In genomic region chr20:51525241-51526104, GRCh38 we compare ENCODE assay signal across 9 cellular contexts. TPM values are rescaled to one million over a fixed set of nuclear protein-coding genes. Genes with fewer than 3 reads are reported as not detected.
A peak's percentile ranks its signal among the peaks of the same experiment; 100 is the strongest.
DNase-seq lines count a peak whose midpoint lies in the region; ATAC-seq and TF ChIP-seq lines count a peak whose summit lies in the region.
"Had no signal": no experiment of that assay in that cellular context is flagged by ENCODE, and none has a peak within 500 bp of the region (broad histone marks: within the 10 kb centered on the region; RNA-seq: fewer than 3 reads in every experiment).

No MANE protein-coding gene starts in this region.

- DNase-seq in GDM1 (lab: John Stamatoyannopoulos, UW) (peak; percentile 89), NB4 (ENCODE audit: low read depth) (peak; percentile 87), ascending aorta (ENCODE audit: low spot score in 2 of 2) (no peak), WERI-Rb-1 (no peak), NCI-H187 treated with DMSO at 0.1 percent for 48 hours (lab: John Stamatoyannopoulos, UW) (no peak)
- DNase-seq in activated naive CD4-positive, alpha-beta T cell treated with anti-CD3 and anti-CD28 coated beads for 36 hours = peak; percentile 70
- DNase-seq in naive thymus-derived CD4-positive, alpha-beta T cell = peak in 2 of 9 donors; percentile 29 to 49

- peak; percentile 71 for ATAC-seq in naive thymus-derived CD4-positive, alpha-beta T cell
- ATAC-seq in HG03378 (IDR thresholded peaks at IDR 0.05; ENCODE audit: unreplicated experiment) = no peak

- peak overlapping the region; percentile 75 for H3K4me3 Mint-ChIP-seq in activated naive CD4-positive, alpha-beta T cell treated with anti-CD3 and anti-CD28 coated beads for 36 hours
- peak overlapping the region; percentile 70 to 86 (median 79) for H3K4me3 Mint-ChIP-seq in naive thymus-derived CD4-positive, alpha-beta T cell

- peaks cover 23% of the 10 kb centered on the region for H3K36me3 Mint-ChIP-seq in activated naive CD4-positive, alpha-beta T cell treated with anti-CD3 and anti-CD28 coated beads for 36 hours (ENCODE audit: low read depth)
- H3K36me3 Mint-ChIP-seq in naive thymus-derived CD4-positive, alpha-beta T cell = peaks cover 11 to 28% (median 16%) of the 10 kb centered on the region in 5 donors

- peak overlapping the region; percentile 46 for H3K27ac ChIP-seq in naive thymus-derived CD4-positive, alpha-beta T cell (ENCODE audit: low read depth, low read length)
- H3K27ac ChIP-seq in ascending aorta = no peak overlapping the region
- H3K27ac ChIP-seq in WERI-Rb-1 = no peak overlapping the region

- POLR2A ChIA-PET in naive thymus-derived CD4-positive, alpha-beta T cell (lab: Charles Lee) = interaction anchor here (1.3 to 3.0 kb wide), 3 partner anchors 16 to 25 kb away, joined by 3 to 10 read pairs (median 5); partner anchors contain the start of gene NFATC2

- CTCF ChIA-PET in activated naive CD4-positive, alpha-beta T cell treated with anti-CD3 and anti-CD28 coated beads for 36 hours (lab: Charles Lee) = interaction anchor here (0.6 to 1.9 kb wide), 5 partner anchors 11 to 139 kb away, joined by 3 to 7 read pairs (median 5); no protein-coding TSS in a partner anchor
- CTCF ChIA-PET in naive thymus-derived CD4-positive, alpha-beta T cell (lab: Charles Lee) = interaction anchor here (0.6 kb wide), 1 partner anchor 99 kb away, joined by 3 read pairs; no protein-coding TSS in a partner anchor

- H3K36me3 ChIP-seq in naive thymus-derived CD4-positive, alpha-beta T cell (ENCODE audit: control insufficient read depth in 2 of 3, insufficient read depth in 3 of 3, low read length in 3 of 3) = peaks cover 0 to 24% (median 5%) of the 10 kb centered on the region in 3 experiments
- peaks cover 0 to 5% of the 10 kb centered on the region in 2 donors for H3K36me3 ChIP-seq in ascending aorta
- H3K36me3 ChIP-seq in WERI-Rb-1 = no peaks in the 10 kb centered on the region

- H3K4me1 Mint-ChIP-seq in activated naive CD4-positive, alpha-beta T cell treated with anti-CD3 and anti-CD28 coated beads for 36 hours (ENCODE audit: low read depth) = peaks cover 75% of the 10 kb centered on the region
- H3K4me1 Mint-ChIP-seq in naive thymus-derived CD4-positive, alpha-beta T cell = peaks cover 62 to 81% (median 78%) of the 10 kb centered on the region in 7 donors

- H3K4me3 ChIP-seq in NB4 (ENCODE audit: low read depth, low read length) (peak overlapping the region; percentile 47), ascending aorta (no peak overlapping the region), WERI-Rb-1 (ENCODE audit: low read depth, low read length) (no peak overlapping the region)
- peak overlapping the region; percentile 33 for H3K4me3 ChIP-seq in naive thymus-derived CD4-positive, alpha-beta T cell (ENCODE audit: low read length)

- H3K9me3 Mint-ChIP-seq in activated naive CD4-positive, alpha-beta T cell treated with anti-CD3 and anti-CD28 coated beads for 36 hours = no peaks in the 10 kb centered on the region
- H3K9me3 Mint-ChIP-seq in naive thymus-derived CD4-positive, alpha-beta T cell = peaks cover 0 to 1% (median 0%) of the 10 kb centered on the region in 11 donors

- no peaks in the 10 kb centered on the region for H3K27me3 Mint-ChIP-seq in activated naive CD4-positive, alpha-beta T cell treated with anti-CD3 and anti-CD28 coated beads for 36 hours (ENCODE audit: low read depth)
- no peaks in the 10 kb centered on the region for H3K27me3 Mint-ChIP-seq in naive thymus-derived CD4-positive, alpha-beta T cell

- no peaks in the 10 kb centered on the region for H3K9me3 ChIP-seq in naive thymus-derived CD4-positive, alpha-beta T cell (ENCODE audit: control insufficient read depth in 2 of 3, low read length in 3 of 3)
- H3K9me3 ChIP-seq in ascending aorta = no peaks in the 10 kb centered on the region
- no peaks in the 10 kb centered on the region for H3K9me3 ChIP-seq in WERI-Rb-1 (ENCODE audit: severe bottlenecking)

- no peak for TF ChIP-seq CTCF in NB4 (IDR thresholded peaks at IDR 0.05; ENCODE audit: low read depth, low read length)
- no peak for TF ChIP-seq CTCF in ascending aorta (IDR thresholded peaks at IDR 0.05)
- TF ChIP-seq CTCF in WERI-Rb-1 (IDR thresholded peaks at IDR 0.05; ENCODE audit: low read depth, low read length) = no peak

- intact Hi-C loops in activated naive CD4-positive, alpha-beta T cell treated with anti-CD3 and anti-CD28 coated beads for 36 hours (cut with micrococcal nuclease) = no loop called here
- intact Hi-C loops in naive thymus-derived CD4-positive, alpha-beta T cell (cut with micrococcal nuclease) = loop anchor here (2.0 to 5.0 kb wide), 2 partner anchors 15 to 123 kb away; no protein-coding TSS in a partner anchor
- intact Hi-C loops in ascending aorta (cut with DNase I) = no loop called here

- H3K4me1 ChIP-seq in naive thymus-derived CD4-positive, alpha-beta T cell (ENCODE audit: control insufficient read depth in 2 of 2, insufficient read depth in 2 of 2, low read length in 2 of 2) = peaks cover 32 to 59% of the 10 kb centered on the region in 2 donors
- H3K4me1 ChIP-seq in ascending aorta = no peaks in the 10 kb centered on the region

- TF ChIP-seq POLR2A in NB4 (IDR thresholded peaks at IDR 0.05; ENCODE audit: extremely low read depth, insufficient read length) = no peak

- H3K27me3 ChIP-seq in naive thymus-derived CD4-positive, alpha-beta T cell (ENCODE audit: control insufficient read depth in 2 of 2, insufficient read depth in 2 of 2, low read length in 2 of 2) = no peaks in the 10 kb centered on the region
- H3K27me3 ChIP-seq in ascending aorta (no peaks in the 10 kb centered on the region), WERI-Rb-1 (ENCODE audit: insufficient read depth, low read depth, severe bottlenecking) (peaks cover 92% of the 10 kb centered on the region)

- peak overlapping the region; percentile 93 for H3K27ac Mint-ChIP-seq in activated naive CD4-positive, alpha-beta T cell treated with anti-CD3 and anti-CD28 coated beads for 36 hours
- H3K27ac Mint-ChIP-seq in naive thymus-derived CD4-positive, alpha-beta T cell = peak overlapping the region; percentile 66 to 90 (median 87)

RNA-seq across cellular contexts. Expression of gene NFATC2, which starts 17.0 kb away (rescaled TPM):
- 10 to 100 TPM; 15.7 to 17.4 TPM for total RNA-seq in activated naive CD4-positive, alpha-beta T cell treated with anti-CD3 and anti-CD28 coated beads for 36 hours
- 10 to 100 TPM; 39.8 to 66.8 (median 44.8) TPM for total RNA-seq in naive thymus-derived CD4-positive, alpha-beta T cell
- polyA plus RNA-seq in naive thymus-derived CD4-positive, alpha-beta T cell = 10 to 100 TPM; 16.6 to 30.1 TPM
- total RNA-seq in ascending aorta = 7.9 TPM
- total RNA-seq: myocyte had no signal

Comparison
In these comparisons a context has a peak if more than half of its experiments do, and no peak if none do; other contexts are left out.
1. DNase-seq: peak in GDM1 (single experiment), NB4 (single experiment) and activated naive CD4-positive, alpha-beta T cell treated with anti-CD3 and anti-CD28 coated beads for 36 hours (single experiment); none in ascending aorta (0 of 2), WERI-Rb-1 (single experiment) and NCI-H187 treated with DMSO at 0.1 percent for 48 hours (single experiment).
2. H3K4me3 ChIP-seq: peak in NB4 (single experiment) and naive thymus-derived CD4-positive, alpha-beta T cell (single experiment); none in ascending aorta (0 of 2) and WERI-Rb-1 (single experiment).
3. intact Hi-C loops: an anchor here in naive thymus-derived CD4-positive, alpha-beta T cell (2.0 to 5.0 kb wide); none called in activated naive CD4-positive, alpha-beta T cell treated with anti-CD3 and anti-CD28 coated beads for 36 hours and ascending aorta.